In genomic region chr1:77900687-77901293, GRCh38 we compare ENCODE assay signal across 8 cellular contexts. TPM values are rescaled to one million over a fixed set of nuclear protein-coding genes. Genes with fewer than 3 reads are reported as not detected.
DNase-seq lines count a peak whose midpoint lies in the region; ATAC-seq, FAIRE-seq and TF ChIP-seq lines count a peak whose summit lies in the region.

No MANE protein-coding gene starts in this region.

- DNase-seq in CD14-positive monocyte (ENCODE audit: low spot score) (no peak), GM19239 (ENCODE audit: insufficient read length, low spot score) (no peak), NCI-H446 treated with DMSO at 0.1 percent for 48 hours (lab: John Stamatoyannopoulos, UW) (peak; percentile 57), K562 (ENCODE audit: extremely low read depth in 1 of 4, low spot score in 3 of 4) (peak; percentile 11 to 60 (median 24)), iris pigment epithelial cell (ENCODE audit: low read depth) (peak; percentile 76), stromal cell of bone marrow (ENCODE audit: low read depth) (peak; percentile 33)

- no peak overlapping the region for H3K4me3 Mint-ChIP-seq in CD14-positive monocyte

- no peaks in the 10 kb centered on the region for H3K36me3 Mint-ChIP-seq in CD14-positive monocyte

- no peaks in the 10 kb centered on the region for H4K20me1 ChIP-seq in K562 (replicated peaks; ENCODE audit: control insufficient read depth, insufficient read depth, low read length)

- ATAC-seq in K562 (peak; percentile 90), GM19463 (IDR thresholded peaks at IDR 0.05; ENCODE audit: unreplicated experiment) (no peak), HG03354 (IDR thresholded peaks at IDR 0.05; ENCODE audit: poor library complexity, severe bottlenecking, unreplicated experiment) (no peak)

- TF ChIP-seq RAD21 in K562 (CRISPR knock-in tag; conservative IDR thresholded peaks at IDR 0.05 in 1 of 2, IDR thresholded peaks at IDR 0.05 in 1 of 2): peak; percentile 64 to 91

- no peak for TF ChIP-seq EP300 in K562 (IDR thresholded peaks at IDR 0.05; ENCODE audit: low read length)

- H3K27ac Mint-ChIP-seq in CD14-positive monocyte: no peak overlapping the region

- no peak overlapping the region for H3K4me2 ChIP-seq in K562 (ENCODE audit: insufficient read depth, low read length)

- in situ Hi-C loops in K562 (cut with MboI): loop anchor here (10.0 kb wide), 1 partner anchor 196 kb away; no protein-coding TSS in a partner anchor

- no peak overlapping the region for H3K27ac ChIP-seq in K562 (ENCODE audit: extremely low read depth, low read depth, low read length)

- TF ChIP-seq POLR2A in K562 (conservative IDR thresholded peaks at IDR 0.05): no peak

- H3K27me3 ChIP-seq in K562 (ENCODE audit: control insufficient read depth in 2 of 2, insufficient read depth in 2 of 2, low read length in 2 of 2): no peaks in the 10 kb centered on the region

- TF ChIP-seq CTCF in CD14-positive monocyte (IDR thresholded peaks at IDR 0.05): peak; percentile 35
- peak; percentile 63 to 79 (median 74) for TF ChIP-seq CTCF in K562 (IDR thresholded peaks at IDR 0.05 in 2 of 3, conservative IDR thresholded peaks at IDR 0.05 in 1 of 3; ENCODE audit: insufficient read depth in 2 of 3, low read depth in 1 of 3, low read length in 3 of 3)

- H3K27me3 Mint-ChIP-seq in CD14-positive monocyte (ENCODE audit: low read depth in 3 of 3): no peaks in the 10 kb centered on the region

- H2AFZ ChIP-seq in K562 (ENCODE audit: low read depth, low read length): no peak overlapping the region

- CTCF ChIA-PET in K562 (lab: Yijun Ruan, JAX; ENCODE audit: low intra/inter-chr PET ratio): interaction anchor here (0.6 kb wide), 1 partner anchor 367 kb away, joined by 3 read pairs; no protein-coding TSS in a partner anchor

- no peaks in the 10 kb centered on the region for H3K4me1 ChIP-seq in K562 (replicated peaks in 1 of 2; ENCODE audit: control insufficient read depth in 2 of 2, insufficient read depth in 2 of 2, low read length in 2 of 2)

- H3K79me2 ChIP-seq in K562 (ENCODE audit: control insufficient read depth, insufficient read depth, low read length): no peaks in the 10 kb centered on the region

- peaks cover 5% of the 10 kb centered on the region for H3K4me1 Mint-ChIP-seq in CD14-positive monocyte

- H3K36me3 ChIP-seq in K562 (ENCODE audit: control insufficient read depth, insufficient read depth, low read length): no peaks in the 10 kb centered on the region

- no peaks in the 10 kb centered on the region for H3K9me1 ChIP-seq in K562 (ENCODE audit: control insufficient read depth, insufficient read depth, low read length)

- 2% methylated on average over 4 of the region's 4 CpGs for WGBS in K562 (ENCODE audit: insufficient coverage, low coverage, missing lambda C conversion rate)

- no TSS peak for BruUV-seq in K562 (replicated peaks; lab: Mats Ljungman, UMichigan)

- H3K4me3 ChIP-seq in K562: no peak overlapping the region

- FAIRE-seq in GM19239 (lab: Jason Lieb, UNC): peak; percentile 85
- FAIRE-seq in K562 (lab: Jason Lieb, UNC): peak; percentile 35

- no peaks in the 10 kb centered on the region for H3K9me3 ChIP-seq in K562 (replicated peaks; ENCODE audit: control insufficient read depth, insufficient read depth, low read depth, low read length)

- POLR2A ChIA-PET in K562 (lab: Yijun Ruan, JAX): interaction anchor here (1.0 kb wide), 2 partner anchors 15 to 46 kb away, joined by 3 to 4 read pairs; no protein-coding TSS in a partner anchor

- H3K9ac ChIP-seq in K562 (ENCODE audit: insufficient read depth in 1 of 2, low read depth in 2 of 2, low read length in 2 of 2): no peak overlapping the region

- H3K9me3 Mint-ChIP-seq in CD14-positive monocyte: peaks cover 0 to 4% (median 0%) of the 10 kb centered on the region in 7 donors

- intact Hi-C loops in CD14-positive monocyte (cut with micrococcal nuclease): no loop called here
- intact Hi-C loops in K562 (cut with micrococcal nuclease): loop anchor here (2.0 to 10.0 kb wide), 5 partner anchors 76 to 753 kb away; partner anchors contain the start of gene ZZZ3

TF ChIP-seq in K562, 482 proteins besides CTCF, POLR2A, EP300 and RAD21 (continues in another document):
- no peak for TF ChIP-seq FOXP4 (CRISPR knock-in tag; IDR thresholded peaks at IDR 0.05; ENCODE audit: borderline replicate concordance)
- no peak for TF ChIP-seq KLF13 (tag; IDR thresholded peaks at IDR 0.05; ENCODE audit: borderline replicate concordance, low read depth)
- TF ChIP-seq GMEB1 (CRISPR knock-in tag; IDR thresholded peaks at IDR 0.05): no peak
- no peak for TF ChIP-seq NR1H2 (CRISPR knock-in tag; IDR thresholded peaks at IDR 0.05)
- peak; percentile 34; the same call in 1 of the 2 replicates for TF ChIP-seq SMC3 (conservative IDR thresholded peaks at IDR 0.05; ENCODE audit: insufficient read depth, low read depth, low read length)
- no peak for TF ChIP-seq RBM15 (IDR thresholded peaks at IDR 0.05; ENCODE audit: insufficient read depth, low read length)
- no peak for TF ChIP-seq RBM22 (IDR thresholded peaks at IDR 0.05; ENCODE audit: low read depth, low read length, poor library complexity, severe bottlenecking)
- no peak for TF ChIP-seq MNT (conservative IDR thresholded peaks at IDR 0.05)
- TF ChIP-seq MAX (CRISPR knock-in tag; IDR thresholded peaks at IDR 0.05): no peak
- no peak for TF ChIP-seq FOS (IDR thresholded peaks at IDR 0.05; ENCODE audit: extremely low read depth, insufficient read length)

RNA-seq across cellular contexts. Expression of gene NEXN, which starts 12.4 kb away (rescaled TPM):
- polyA plus RNA-seq in CD14-positive monocyte (1 to 10 TPM; 3.0 to 3.5 TPM), K562 (2011; rRNA removed) (0.07 and 0.18 TPM in 2 replicates), K562 (2014; fragmentation: Illumina TruSeq; extraction: Trizol) (1.2 and 1.8 TPM in 2 replicates), K562 (2014; fragmentation: Nextera tagmentation; extraction: Ambion mirVana) (under 1 TPM; 0.46 to 0.51 TPM), K562 (2014; rRNA removed) (0.86 and 0.97 TPM in 2 replicates)
- 1.1 TPM in 1 of 2 replicates, not detected in the other for total RNA-seq in K562 (2011; cell fraction: chromatin; rRNA removed; ENCODE audit: low replicate concordance)
- total RNA-seq in K562 (2011; cell fraction: nucleolus; rRNA removed): 0.17 TPM in 1 of 2 replicates, not detected in the other
- 0.29 and 1.1 TPM in 2 replicates for total RNA-seq in K562 (2011; cell fraction: nucleoplasm; rRNA removed)
- total RNA-seq in K562 (2014; rRNA removed) (0.95 and 1.4 TPM in 2 replicates), K562 (2014; rRNA removed; fragmentation: Illumina TruSeq; extraction: Trizol) (0.76 and 1.2 TPM in 2 replicates), K562 (2015; rRNA removed; fragmentation: Illumina TruSeq; extraction: Trizol) (0.98 and 1.2 TPM in 2 replicates), K562 (2021) (0.60 and 0.92 TPM in 2 replicates)
- 0.03 and 0.09 TPM in 2 replicates for polyA plus RNA-seq in K562 (2011; cell fraction: cytosol; rRNA removed)
- 0.06 TPM in 1 of 2 replicates, not detected in the other for polyA plus RNA-seq in K562 (2011; cell fraction: nucleus; rRNA removed)
- polyA plus RNA-seq in K562 (2012): 0.55 and 1.3 TPM in 2 replicates
- polyA minus RNA-seq in K562 (2011; rRNA and poly(A)+ RNA removed): 0.09 and 0.63 TPM in 2 replicates
- polyA minus RNA-seq in K562 (2011; cell fraction: cytosol; rRNA and poly(A)+ RNA removed): not detected in 2 replicates
- 0.27 and 0.33 TPM in 2 replicates for polyA minus RNA-seq in K562 (2011; cell fraction: nucleus; rRNA and poly(A)+ RNA removed)

Comparison
In these comparisons a context has a peak if more than half of its experiments do, and no peak if none do; other contexts are left out.
1. DNase-seq: peak in NCI-H446 treated with DMSO at 0.1 percent for 48 hours (single experiment), K562 (4 of 4), iris pigment epithelial cell (single experiment) and stromal cell of bone marrow (single experiment); none in CD14-positive monocyte (single experiment) and GM19239 (single experiment).